In the genomic region with DNA sequence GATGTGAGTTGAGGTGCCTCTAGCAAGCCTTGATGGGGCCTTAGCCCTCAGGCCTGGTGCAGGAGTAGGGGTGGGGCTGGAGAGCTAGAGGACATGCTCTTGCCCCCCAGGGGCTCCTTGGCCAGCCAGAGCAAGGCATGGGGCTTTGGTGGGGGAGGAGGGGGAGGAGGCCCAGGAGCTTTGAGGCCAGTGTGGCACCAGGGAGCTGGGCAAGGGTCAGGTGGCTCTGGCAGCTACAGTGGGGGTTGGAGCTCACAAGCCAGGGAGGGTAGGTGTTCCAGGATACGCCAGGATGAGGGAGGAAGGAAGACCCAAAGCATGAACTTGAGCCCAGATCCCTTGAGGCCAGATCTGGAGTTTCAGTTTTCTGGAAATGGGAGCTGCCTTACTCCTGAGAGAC, we compare ENCODE assay signal across 17 cellular contexts. TPM values are rescaled to one million over a fixed set of nuclear protein-coding genes. Genes with fewer than 3 reads are reported as not detected.
DNase-seq lines count a peak whose midpoint lies in the region; FAIRE-seq and TF ChIP-seq lines count a peak whose summit lies in the region.
"Had no signal": no experiment of that assay in that cellular context is flagged by ENCODE, and none has a peak within 500 bp of the region (broad histone marks: within the 10 kb centered on the region; RNA-seq: fewer than 3 reads in every experiment).

No MANE protein-coding gene starts in this region.

- TF ChIP-seq RAD21 in H1 (IDR thresholded peaks at IDR 0.05 in 1 of 2, conservative IDR thresholded peaks at IDR 0.05 in 1 of 2; ENCODE audit: low read depth in 2 of 2, low read length in 2 of 2): no peak

- H3K4ac ChIP-seq in H1 (replicated peaks; ENCODE audit: insufficient read length, low read depth, low read length): no peak overlapping the region

- FAIRE-seq in H1 (lab: Jason Lieb, UNC): no peak
- FAIRE-seq: GM18507 had no signal

- DNase-seq in MG63: peak; percentile 38
- no peak for DNase-seq in H1 (ENCODE audit: low read depth in 1 of 2, low spot score in 2 of 2)
- DNase-seq in thyroid gland: no peak
- no peak for DNase-seq in G401 (ENCODE audit: low spot score)
- DNase-seq in nucleus accumbens (lab: John Stamatoyannopoulos, UW): no peak
- DNase-seq in stimulated activated CD4-positive, alpha-beta T cell treated with anti-CD3 and anti-CD28 coated beads, Interleukin-1b, Interleukin-23, amount 100 ng/mL, for 48 hours: no peak
- DNase-seq: activated CD4-positive, alpha-beta T cell treated with anti-CD3 and anti-CD28 coated beads, Interleukin-2, amount 50 U/mL, for 4 hours; COR-L47; GF-D8; MV-4-11 had no signal

- no peak overlapping the region for H2AK5ac ChIP-seq in H1 (ENCODE audit: low read depth, low read length)

- in situ Hi-C loops in G401 (cut with HindIII; ENCODE audit: low sequenced_read_pairs): no loop called here

- H2BK12ac ChIP-seq in H1 (ENCODE audit: low read depth, low read length): 0 out of 2 replicates have a peak overlapping the region, but pooled peaks have one; percentile 17

- H3K18ac ChIP-seq in H1 (ENCODE audit: extremely low read depth, low read length): no peak overlapping the region

- 80% methylated on average over 1 of the region's 1 CpG; no CpG with 5 or more reads in 1 of the 2 experiments for WGBS in H1 (ENCODE audit: extremely low coverage in 1 of 2, insufficient coverage in 1 of 2, insufficient read length in 1 of 2, insufficient replicate concordance in 2 of 2, low coverage in 1 of 2, low lambda C conversion rate in 2 of 2, missing lambda C conversion rate in 1 of 2), 2 experiments
- WGBS in thyroid gland, 2 donors: 54 to 88% methylated on average over 1 of the region's 1 CpG

- no peaks in the 10 kb centered on the region for H3K9me3 ChIP-seq in MG63
- H3K9me3 ChIP-seq in H1 (ENCODE audit: insufficient read depth in 2 of 2, low read depth in 1 of 2, low read length in 1 of 2): no peaks in the 10 kb centered on the region
- no peaks in the 10 kb centered on the region for H3K9me3 ChIP-seq in muscle layer of duodenum (ENCODE audit: control insufficient read depth in 1 of 2, low read length in 2 of 2)
- H3K9me3 ChIP-seq in thyroid gland: no peaks in the 10 kb centered on the region

- H2AFZ ChIP-seq in H1 (ENCODE audit: low read length): no peak overlapping the region

- H4K91ac ChIP-seq in H1 (replicated peaks; ENCODE audit: insufficient read length, low read length): no peak overlapping the region

- no peak overlapping the region for H3K4me2 ChIP-seq in H1 (ENCODE audit: insufficient read depth in 1 of 2, low read depth in 2 of 2, low read length in 2 of 2)

- no peak overlapping the region for H3K14ac ChIP-seq in H1 (ENCODE audit: insufficient read length)

- H3K27me3 ChIP-seq in MG63 (no peaks in the 10 kb centered on the region), H1 (replicated peaks in 1 of 4; ENCODE audit: control insufficient read depth in 3 of 4, extremely low read depth in 1 of 4, insufficient read depth in 3 of 4, low read length in 3 of 4) (no peaks in the 10 kb centered on the region), muscle layer of duodenum (ENCODE audit: low read depth, low read length) (no peaks in the 10 kb centered on the region), thyroid gland (no peaks in the 10 kb centered on the region)

- POLR2A ChIA-PET in H1 (lab: Charles Lee; ENCODE audit: partially characterized antibody): interaction anchor here (0.9 to 1.8 kb wide), 5 partner anchors 9 to 74 kb away, joined by 3 to 4 read pairs (median 4); no protein-coding TSS in a partner anchor

- peak overlapping the region; percentile 40; the same call in 1 of the 2 replicates for H2BK5ac ChIP-seq in H1 (ENCODE audit: low read depth, low read length)

- TF ChIP-seq POLR2A in H1 (IDR thresholded peaks at IDR 0.05; ENCODE audit: control extremely low read depth in 1 of 2, low read depth in 2 of 2, low read length in 2 of 2) (no peak), thyroid gland (IDR thresholded peaks at IDR 0.05) (no peak)

- CTCF ChIA-PET in H1 (lab: Charles Lee; ENCODE audit: partially characterized antibody): interaction anchor here (0.8 to 25.0 kb wide), 9 partner anchors 9 to 83 kb away, joined by 3 to 299 read pairs (median 3); partner anchors contain the start of gene GNAT1

- no peak overlapping the region for H3K56ac ChIP-seq in H1 (replicated peaks; ENCODE audit: insufficient read length, low read depth, low read length)

- H3K36me3 ChIP-seq in MG63 (peaks cover 16% of the 10 kb centered on the region), H1 (ENCODE audit: control insufficient read depth in 2 of 4, insufficient read depth in 4 of 4, low read length in 3 of 4) (peaks cover 7 to 19% (median 15%) of the 10 kb centered on the region in 4 experiments; a peak in 5 of 8 replicates), muscle layer of duodenum (ENCODE audit: control insufficient read depth in 1 of 2, insufficient read depth in 2 of 2, low read length in 2 of 2) (no peaks in the 10 kb centered on the region), thyroid gland (no peaks in the 10 kb centered on the region)

- H4K8ac ChIP-seq in H1 (ENCODE audit: extremely low read depth, insufficient read depth, low read length): no peak overlapping the region

- peaks cover 20% of the 10 kb centered on the region for H3K79me1 ChIP-seq in H1 (ENCODE audit: low read depth, low read length)

- no peak overlapping the region for H2BK15ac ChIP-seq in H1 (ENCODE audit: low read length)

- no peak overlapping the region for H2BK120ac ChIP-seq in H1 (replicated peaks; ENCODE audit: low read depth, low read length)

- H3K4me1 ChIP-seq in H1 (replicated peaks in 1 of 4; ENCODE audit: control insufficient read depth in 3 of 4, insufficient read depth in 4 of 4, low read length in 3 of 4) (peaks cover 0 to 29% (median 16%) of the 10 kb centered on the region in 4 experiments; a peak in 6 of 7 replicates), muscle layer of duodenum (ENCODE audit: control insufficient read depth in 1 of 2, insufficient read depth in 2 of 2, low read length in 2 of 2) (peaks cover 56 to 57% of the 10 kb centered on the region in 2 donors), thyroid gland (peaks cover 85 to 100% of the 10 kb centered on the region in 2 donors)

- no peak overlapping the region for H3K27ac ChIP-seq in H1 (ENCODE audit: low read depth, low read length)
- H3K27ac ChIP-seq in muscle layer of duodenum (ENCODE audit: low read length): peak overlapping the region; percentile 31
- H3K27ac ChIP-seq in thyroid gland: peak overlapping the region; percentile 90 to 93 (median 92)

- no peak for TF ChIP-seq EP300 in H1 (IDR thresholded peaks at IDR 0.05; ENCODE audit: borderline replicate concordance in 1 of 2, low read depth in 2 of 2, low read length in 2 of 2)

- no peak overlapping the region for H3K23ac ChIP-seq in H1 (ENCODE audit: insufficient read length)

- no peaks in the 10 kb centered on the region for H3K23me2 ChIP-seq in H1 (ENCODE audit: low read depth, low read length)

- H2BK20ac ChIP-seq in H1 (ENCODE audit: low read length): no peak overlapping the region

- TF ChIP-seq CTCF in H1 (IDR thresholded peaks at IDR 0.05; ENCODE audit: control extremely low read depth in 1 of 3, insufficient read depth in 1 of 3, low read depth in 1 of 3, low read length in 3 of 3): no peak
- TF ChIP-seq CTCF in thyroid gland (IDR thresholded peaks at IDR 0.05): no peak

- no peak overlapping the region for H3K4me3 ChIP-seq in MG63
- no peak overlapping the region for H3K4me3 ChIP-seq in H1 (ENCODE audit: extremely low read depth in 1 of 4, insufficient read depth in 2 of 4, low read depth in 3 of 4, low read length in 4 of 4)
- H3K4me3 ChIP-seq in muscle layer of duodenum (ENCODE audit: low read depth in 1 of 2, low read length in 2 of 2): no peak overlapping the region
- H3K4me3 ChIP-seq in thyroid gland (replicated peaks in 1 of 3): no peak overlapping the region

- intact Hi-C loops in thyroid gland (cut with DNase I): no loop called here

- no peak overlapping the region for H3K9ac ChIP-seq in H1 (replicated peaks in 1 of 4; ENCODE audit: extremely low read depth in 1 of 4, low read depth in 3 of 4, low read length in 3 of 4)

- peaks cover 3 to 12% of the 10 kb centered on the region in 2 experiments for H4K20me1 ChIP-seq in H1 (replicated peaks in 1 of 2; ENCODE audit: control insufficient read depth in 1 of 2, insufficient read depth in 2 of 2, low read length in 2 of 2)

- H3K79me2 ChIP-seq in H1 (ENCODE audit: control insufficient read depth in 1 of 2, insufficient read depth in 2 of 2, low read length in 2 of 2): peaks cover 0 to 23% of the 10 kb centered on the region in 2 experiments; a peak in 3 of 4 replicates

- no peak overlapping the region for H4K5ac ChIP-seq in H1 (ENCODE audit: insufficient read length, low read depth, low read length)

RNA-seq across cellular contexts. Expression of gene SEMA3F, which starts 8.4 kb away (rescaled TPM):
- total RNA-seq in MG63 (2014; rRNA removed; shearing (Covaris generic); ENCODE audit: low replicate concordance): 11.7 and 22.9 TPM in 2 replicates
- total RNA-seq in H1 (2021; fragmentation: NEBNext Ultra II Directional; extraction: Animal tissue kit (Norgen Biotek cat#: 25700)): 37.0 and 39.6 TPM in 2 replicates
- 20.3 and 36.0 TPM in 2 replicates for polyA plus RNA-seq in H1 (2011; rRNA removed)
- 21.2 TPM for polyA plus RNA-seq in H1 (2011; cell fraction: cytosol; rRNA removed)
- 58.6 TPM for polyA plus RNA-seq in H1 (2011; cell fraction: nucleus; rRNA removed)
- 15.9 to 32.4 TPM (median 29.9 TPM) in 4 replicates for polyA plus RNA-seq in H1 (2012, experiment 1 of 2)
- polyA plus RNA-seq in H1 (2012, experiment 2 of 2): 23.9 TPM
- 45.3 TPM for polyA plus RNA-seq in H1 (2013, experiment 1 of 2)
- polyA plus RNA-seq in H1 (2013, experiment 2 of 2): 41.8 TPM
- 28.0 and 36.9 TPM in 2 replicates for polyA minus RNA-seq in H1 (2011; rRNA and poly(A)+ RNA removed)
- polyA minus RNA-seq in H1 (2011; cell fraction: cytosol; rRNA and poly(A)+ RNA removed): 35.4 TPM
- polyA minus RNA-seq in H1 (2011; cell fraction: nucleus; rRNA and poly(A)+ RNA removed): 25.2 TPM
- total RNA-seq in thyroid gland: 10 to 100 TPM; 13.2 to 44.2 (median 38.2) TPM
- total RNA-seq in G401 (2014; rRNA removed; shearing (Covaris generic)): 46.9 and 55.8 TPM in 2 replicates

RNA-seq across cellular contexts. Expression of gene GNAT1, which starts 27.8 kb away (rescaled TPM):
- total RNA-seq in MG63 (2014; rRNA removed; shearing (Covaris generic); ENCODE audit: low replicate concordance): not detected in 2 replicates
- total RNA-seq in H1 (2021; fragmentation: NEBNext Ultra II Directional; extraction: Animal tissue kit (Norgen Biotek cat#: 25700)): not detected in 2 replicates
- 0.08 and 0.20 TPM in 2 replicates for polyA plus RNA-seq in H1 (2011; rRNA removed)
- polyA plus RNA-seq in H1 (2011; cell fraction: cytosol; rRNA removed): 0.10 TPM
- 0.19 TPM for polyA plus RNA-seq in H1 (2011; cell fraction: nucleus; rRNA removed)
- polyA plus RNA-seq in H1 (2012, experiment 1 of 2): 0.32 to 0.39 TPM in 2 of 4 replicates, not detected in the others
- polyA plus RNA-seq in H1 (2012, experiment 2 of 2): not detected
- 0.12 TPM for polyA plus RNA-seq in H1 (2013, experiment 1 of 2)
- polyA plus RNA-seq in H1 (2013, experiment 2 of 2): 0.18 TPM
- 0.13 and 0.15 TPM in 2 replicates for polyA minus RNA-seq in H1 (2011; rRNA and poly(A)+ RNA removed)
- polyA minus RNA-seq in H1 (2011; cell fraction: cytosol; rRNA and poly(A)+ RNA removed): not detected
- not detected for polyA minus RNA-seq in H1 (2011; cell fraction: nucleus; rRNA and poly(A)+ RNA removed)
- total RNA-seq in thyroid gland: not detected
- not detected in 2 replicates for total RNA-seq in G401 (2014; rRNA removed; shearing (Covaris generic))
- total RNA-seq: activated T-helper 17 cell treated with anti-CD3 and anti-CD28 coated beads, Interleukin-2, amount 50 U/mL, for 72 hours; aorta; glomerular endothelial cell; kidney epithelial cell; T-helper 2 cell treated with Interferon-gamma antibody and Interleukin-4, amounts not matched to agents 100 ng/mL and 5 ng/mL, for 36 hours had no signal
- polyA plus RNA-seq: aorta had no signal

RNA-seq across cellular contexts. Expression of gene SLC38A3, which starts 41.5 kb away (rescaled TPM):
- not detected in 2 replicates for total RNA-seq in MG63 (2014; rRNA removed; shearing (Covaris generic); ENCODE audit: low replicate concordance)
- 0.57 and 1.2 TPM in 2 replicates for total RNA-seq in H1 (2021; fragmentation: NEBNext Ultra II Directional; extraction: Animal tissue kit (Norgen Biotek cat#: 25700))
- polyA plus RNA-seq in H1 (2011; rRNA removed): 3.7 and 4.7 TPM in 2 replicates
- 2.0 TPM for polyA plus RNA-seq in H1 (2011; cell fraction: cytosol; rRNA removed)
- 10.8 TPM for polyA plus RNA-seq in H1 (2011; cell fraction: nucleus; rRNA removed)
- 0.87 to 1.5 TPM (median 1.1 TPM) in 4 replicates for polyA plus RNA-seq in H1 (2012, experiment 1 of 2)
- 0.85 TPM for polyA plus RNA-seq in H1 (2012, experiment 2 of 2)
- 1.2 TPM for polyA plus RNA-seq in H1 (2013, experiment 1 of 2)
- 1.0 TPM for polyA plus RNA-seq in H1 (2013, experiment 2 of 2)
- polyA minus RNA-seq in H1 (2011; rRNA and poly(A)+ RNA removed): 1.5 and 2.5 TPM in 2 replicates
- polyA minus RNA-seq in H1 (2011; cell fraction: cytosol; rRNA and poly(A)+ RNA removed): 0.88 TPM
- 1.9 TPM for polyA minus RNA-seq in H1 (2011; cell fraction: nucleus; rRNA and poly(A)+ RNA removed)
- total RNA-seq in thyroid gland: 1 to 10 TPM; 1.1 to 5.0 (median 3.6) TPM
- total RNA-seq in G401 (2014; rRNA removed; shearing (Covaris generic)): 1.1 and 3.0 TPM in 2 replicates
- total RNA-seq: glomerular endothelial cell; T-helper 2 cell treated with Interferon-gamma antibody and Interleukin-4, amounts not matched to agents 100 ng/mL and 5 ng/mL, for 36 hours had no signal
